Comparison of ENCODE assay signal across 15 cellular contexts in the genomic region with DNA sequence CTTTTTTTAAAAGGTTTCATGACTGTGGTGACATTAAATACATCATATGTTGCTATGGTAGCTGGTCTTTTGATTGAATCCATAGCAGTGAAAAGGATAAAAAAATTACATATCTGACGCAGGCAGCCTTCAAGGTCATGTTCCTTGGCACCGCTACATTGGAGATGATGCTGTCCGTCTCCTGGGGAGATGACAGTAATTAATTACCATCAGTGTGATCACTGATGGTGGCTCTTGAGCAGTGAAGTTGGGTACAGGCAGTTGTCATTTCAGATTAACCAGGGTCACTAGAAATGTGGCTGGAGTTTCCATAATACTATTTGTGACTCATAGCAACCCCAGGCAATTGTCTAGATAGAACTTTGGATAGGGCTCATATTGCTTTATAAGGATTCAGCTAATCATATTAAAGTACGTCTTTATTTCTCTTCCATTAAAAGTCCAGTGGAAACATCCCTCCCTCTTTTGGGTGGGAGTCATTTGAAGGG.
DNase-seq lines count a peak whose midpoint lies in the region; ATAC-seq, FAIRE-seq and TF ChIP-seq lines count a peak whose summit lies in the region.
"Had no signal": no experiment of that assay in that cellular context is flagged by ENCODE, and none has a peak within 500 bp of the region (broad histone marks: within the 10 kb centered on the region; RNA-seq: fewer than 3 reads in every experiment).

No MANE protein-coding gene starts in this region.

- no peak for TF ChIP-seq POLR2A in breast epithelium (IDR thresholded peaks at IDR 0.05)

- H2AFZ ChIP-seq in PC-3 (ENCODE audit: low read length) (no peak overlapping the region), hepatocyte (no peak overlapping the region)
- H2AFZ ChIP-seq: GM23338 had no signal

- BruUV-seq in PC-3 (replicated peaks; lab: Mats Ljungman, UMichigan), result no TSS peak

- H3F3A ChIP-seq in PC-3 (ENCODE audit: low read length, unreplicated experiment), result no peaks in the 10 kb centered on the region

- 61% methylated on average over 4 of the region's 4 CpGs for WGBS in hepatocyte (ENCODE audit: low lambda C conversion rate, missing lambda C conversion rate)
- 40 to 69% (median 67%) methylated on average over 4 of the region's 4 CpGs for WGBS in small intestine, 3 donors

- H3K4me2 ChIP-seq in PC-3 (ENCODE audit: low read length), result peak overlapping the region; percentile 22; the same call in 1 of the 2 replicates
- H3K4me2 ChIP-seq in hepatocyte, result peak overlapping the region; percentile 15
- H3K4me2 ChIP-seq: GM23338 had no signal

- no peaks in the 10 kb centered on the region for H3K27me3 ChIP-seq in PC-3 (ENCODE audit: low read length)
- no peaks in the 10 kb centered on the region for H3K27me3 ChIP-seq in breast epithelium
- no peaks in the 10 kb centered on the region for H3K27me3 ChIP-seq in hepatocyte
- H3K27me3 ChIP-seq in small intestine (ENCODE audit: control insufficient read depth in 2 of 2, insufficient read depth in 2 of 2, low read length in 2 of 2), result no peaks in the 10 kb centered on the region

- ATAC-seq in PC-3, result peak; percentile 42; the same call in 1 of the 2 replicates
- ATAC-seq: activated CD4-positive, CD25-positive, alpha-beta regulatory T cell treated with anti-CD3 and anti-CD28 coated beads, Interleukin-2, amount 50 U/mL, for 24 hours; GM23338 had no signal

- POLR2A ChIA-PET in PC-3 (lab: Charles Lee; ENCODE audit: unreplicated experiment), result no interaction called here

- H3K9me2 ChIP-seq in PC-3 (replicated peaks; ENCODE audit: low read length) (no peaks in the 10 kb centered on the region), hepatocyte (replicated peaks; ENCODE audit: insufficient read depth) (no peaks in the 10 kb centered on the region)

- H3K4me1 ChIP-seq in PC-3 (ENCODE audit: insufficient read depth, low read length), result peaks cover 25% of the 10 kb centered on the region
- H3K4me1 ChIP-seq in breast epithelium, result no peaks in the 10 kb centered on the region
- peaks cover 26% of the 10 kb centered on the region for H3K4me1 ChIP-seq in hepatocyte (ENCODE audit: insufficient read depth)
- peaks cover 3 to 5% of the 10 kb centered on the region in 2 donors for H3K4me1 ChIP-seq in small intestine (ENCODE audit: control insufficient read depth in 2 of 2, insufficient read depth in 1 of 2, low read depth in 1 of 2, low read length in 1 of 2)

- H3K9ac ChIP-seq in PC-3 (ENCODE audit: low read length), result peak overlapping the region; percentile 52

- intact Hi-C loops in PC-3 (cut with micrococcal nuclease), result no loop called here
- intact Hi-C loops in breast epithelium (cut with DNase I; ENCODE audit: low total_unique reads), result no loop called here
- intact Hi-C loops in posterior vena cava (cut with DNase I), result no loop called here

- CTCF ChIA-PET in PC-3 (lab: Charles Lee), result no interaction called here

- H3K27ac ChIP-seq in PC-3 (ENCODE audit: low read length), result peak overlapping the region; percentile 89
- H3K27ac ChIP-seq in breast epithelium, result peak overlapping the region; percentile 62 to 64
- H3K27ac ChIP-seq in hepatocyte, result peak overlapping the region; percentile 87
- H3K27ac ChIP-seq in small intestine (ENCODE audit: low read depth in 1 of 2, low read length in 1 of 2), result peak overlapping the region; percentile 56 to 63

- DNase-seq in PC-3, result peak; percentile 43
- DNase-seq in breast epithelium (ENCODE audit: low spot score in 2 of 2), result no peak
- DNase-seq in hepatocyte (ENCODE audit: low spot score), result peak; percentile 30
- DNase-seq in small intestine, result peak; percentile 78
- no peak for DNase-seq in stimulated activated CD4-positive, alpha-beta T cell treated with anti-CD3 and anti-CD28 coated beads, Interleukin-4, amount 100 ng/mL, for 24 hours
- DNase-seq in NCI-H2107 (lab: John Stamatoyannopoulos, UW), result no peak
- DNase-seq in AG20443 (ENCODE audit: low spot score), result no peak
- DNase-seq in posterior vena cava (ENCODE audit: low spot score), result no peak
- DNase-seq: amygdala; COR-L47; Kasumi-1; NCI-H2029 treated with DMSO at 0.1 percent for 48 hours; stimulated activated CD4-positive, alpha-beta T cell treated with anti-CD3 and anti-CD28 coated beads, Interleukin-12 subunit alpha, Interleukin-12 subunit beta, amount 100 ng/mL, for 4 hours had no signal

- H3K9me3 ChIP-seq in PC-3 (ENCODE audit: low read length), result no peaks in the 10 kb centered on the region
- H3K9me3 ChIP-seq in breast epithelium, result no peaks in the 10 kb centered on the region
- H3K9me3 ChIP-seq in hepatocyte (ENCODE audit: low read depth), result no peaks in the 10 kb centered on the region
- H3K9me3 ChIP-seq in small intestine (ENCODE audit: control insufficient read depth, low read depth), result no peaks in the 10 kb centered on the region

- H4K20me1 ChIP-seq in PC-3 (ENCODE audit: low read length), result no peaks in the 10 kb centered on the region
- H4K20me1 ChIP-seq in hepatocyte (ENCODE audit: insufficient read depth, poor library complexity, severe bottlenecking), result no peaks in the 10 kb centered on the region

- no peak for FAIRE-seq in small intestine (lab: Jason Lieb, UNC)

- no peaks in the 10 kb centered on the region for H3K79me2 ChIP-seq in PC-3 (ENCODE audit: low read length)
- no peaks in the 10 kb centered on the region for H3K79me2 ChIP-seq in hepatocyte

- TF ChIP-seq CTCF in PC-3 (conservative IDR thresholded peaks at IDR 0.05; ENCODE audit: low read depth, low read length) (no peak), breast epithelium (IDR thresholded peaks at IDR 0.05) (no peak), hepatocyte (IDR thresholded peaks at IDR 0.05; ENCODE audit: poor library complexity) (no peak)

- H3K36me3 ChIP-seq in PC-3 (ENCODE audit: low read depth, low read length) (peaks cover 23% of the 10 kb centered on the region), breast epithelium (no peaks in the 10 kb centered on the region), hepatocyte (replicated peaks; ENCODE audit: insufficient read depth, low read depth) (no peaks in the 10 kb centered on the region), small intestine (ENCODE audit: control insufficient read depth in 2 of 2, insufficient read depth in 2 of 2, low read length in 2 of 2) (no peaks in the 10 kb centered on the region)

- H3K4me3 ChIP-seq in PC-3 (ENCODE audit: low read length) (no peak overlapping the region), breast epithelium (no peak overlapping the region), hepatocyte (no peak overlapping the region), small intestine (ENCODE audit: low read depth in 1 of 2, low read length in 2 of 2) (no peak overlapping the region)
- H3K4me3 ChIP-seq: GM23338 had no signal

Comparison
In these comparisons a context has a peak if more than half of its experiments do, and no peak if none do; other contexts are left out.
1. DNase-seq: peak in PC-3 (single experiment), hepatocyte (single experiment) and small intestine (single experiment); none in breast epithelium (0 of 2), stimulated activated CD4-positive, alpha-beta T cell treated with anti-CD3 and anti-CD28 coated beads, Interleukin-4, amount 100 ng/mL, for 24 hours (single experiment), NCI-H2107 (single experiment), AG20443 (single experiment) and posterior vena cava (single experiment).
2. Peak in every context shown above with its lines, with median percentiles within 50 percentile points of each other: H3K27ac ChIP-seq.